ENCODE assay signal across 29 cellular contexts in genomic region chr2:228018311-228018710, GRCh38.
"Had no signal": no experiment of that assay in that cellular context is flagged by ENCODE, and none has a peak within 500 bp of the region (broad histone marks: within the 10 kb centered on the region; RNA-seq: fewer than 3 reads in every experiment).

No MANE protein-coding gene starts in this region.

- H3K36me3 ChIP-seq: adrenal gland, colonic mucosa, esophagus squamous epithelium, gastroesophageal sphincter had no signal

- H3K27me3 Mint-ChIP-seq: activated CD4-positive, alpha-beta memory T cell treated with anti-CD3 and anti-CD28 coated beads for 36 hours; activated CD4-positive, alpha-beta T cell treated with anti-CD3 and anti-CD28 coated beads for 36 hours; activated CD4-positive, alpha-beta T cell treated with anti-CD3 and anti-CD28 coated beads, Interleukin-2, amount 10 ng/mL, durations not matched to agents 24 days and 14 days; activated CD8-positive, alpha-beta memory T cell treated with anti-CD3 and anti-CD28 coated beads, Interleukin-2, amount 10 ng/mL, durations not matched to agents 7 days and 5 days; activated naive CD4-positive, alpha-beta T cell treated with anti-CD3 and anti-CD28 coated beads, Interleukin-2, amount 50 U/mL, for 24 hours; activated naive CD8-positive, alpha-beta T cell treated with anti-CD3 and anti-CD28 coated beads, Interleukin-2, amount 50 U/mL, for 24 hours had no signal

- H3K4me3 ChIP-seq: adrenal gland, body of pancreas, colonic mucosa, esophagus squamous epithelium, gastroesophageal sphincter had no signal

- H3K9me3 ChIP-seq: adrenal gland, body of pancreas, colonic mucosa, esophagus squamous epithelium had no signal

- ATAC-seq: activated CD4-positive, alpha-beta T cell treated with anti-CD3 and anti-CD28 coated beads for 36 hours; activated CD8-positive, alpha-beta memory T cell treated with anti-CD3 and anti-CD28 coated beads, Interleukin-2, amount 10 ng/mL, durations not matched to agents 7 days and 5 days; activated CD8-positive, alpha-beta T cell treated with anti-CD3 and anti-CD28 coated beads, Interleukin-2, amount 10 ng/mL, durations not matched to agents 7 days and 5 days; activated naive CD8-positive, alpha-beta T cell treated with anti-CD3 and anti-CD28 coated beads, Interleukin-2, amount 50 U/mL, for 24 hours; body of pancreas; gastroesophageal sphincter had no signal

- H3K4me3 Mint-ChIP-seq: activated CD4-positive, alpha-beta memory T cell treated with anti-CD3 and anti-CD28 coated beads for 36 hours; activated CD4-positive, alpha-beta T cell treated with anti-CD3 and anti-CD28 coated beads for 36 hours; activated CD4-positive, alpha-beta T cell treated with anti-CD3 and anti-CD28 coated beads, Interleukin-2, amount 10 ng/mL, durations not matched to agents 24 days and 14 days; activated CD8-positive, alpha-beta memory T cell treated with anti-CD3 and anti-CD28 coated beads, Interleukin-2, amount 10 ng/mL, durations not matched to agents 7 days and 5 days; activated CD8-positive, alpha-beta T cell treated with anti-CD3 and anti-CD28 coated beads, Interleukin-2, amount 10 ng/mL, durations not matched to agents 7 days and 5 days; activated naive CD4-positive, alpha-beta T cell treated with anti-CD3 and anti-CD28 coated beads for 36 hours; activated naive CD4-positive, alpha-beta T cell treated with anti-CD3 and anti-CD28 coated beads, Interleukin-2, amount 50 U/mL, for 24 hours; activated naive CD8-positive, alpha-beta T cell treated with anti-CD3 and anti-CD28 coated beads for 36 hours; activated naive CD8-positive, alpha-beta T cell treated with anti-CD3 and anti-CD28 coated beads, Interleukin-2, amount 50 U/mL, for 24 hours; activated T-helper 1 cell treated with anti-CD3 and anti-CD28 coated beads, Interleukin-12 subunit alpha, Interleukin-12 subunit beta, Interleukin-2, Interleukin-4 antibody, amounts not matched to agents 30 ng/mL and 10 ng/mL and 1 ng/mL, durations not matched to agents 14 hours and 24 hours and 36 hours had no signal

- H3K27ac ChIP-seq: adrenal gland, body of pancreas, colonic mucosa, epithelial cell of prostate, esophagus squamous epithelium, gastroesophageal sphincter had no signal

- H3K4me1 Mint-ChIP-seq: activated CD4-positive, alpha-beta T cell treated with anti-CD3 and anti-CD28 coated beads for 36 hours; activated CD4-positive, alpha-beta T cell treated with anti-CD3 and anti-CD28 coated beads, Interleukin-2, amount 10 ng/mL, durations not matched to agents 24 days and 14 days; activated CD8-positive, alpha-beta memory T cell treated with anti-CD3 and anti-CD28 coated beads, Interleukin-2, amount 10 ng/mL, durations not matched to agents 7 days and 5 days; activated naive CD4-positive, alpha-beta T cell treated with anti-CD3 and anti-CD28 coated beads, Interleukin-2, amount 50 U/mL, for 24 hours; activated naive CD8-positive, alpha-beta T cell treated with anti-CD3 and anti-CD28 coated beads for 36 hours; activated naive CD8-positive, alpha-beta T cell treated with anti-CD3 and anti-CD28 coated beads, Interleukin-2, amount 50 U/mL, for 24 hours had no signal

- H3K4me1 ChIP-seq: adrenal gland, body of pancreas, colonic mucosa, esophagus squamous epithelium, gastroesophageal sphincter had no signal

- H3K27me3 ChIP-seq: adrenal gland, body of pancreas, colonic mucosa, esophagus squamous epithelium, gastroesophageal sphincter had no signal

- H3K9me3 Mint-ChIP-seq: activated CD4-positive, alpha-beta memory T cell treated with anti-CD3 and anti-CD28 coated beads for 36 hours had no signal

- H3K36me3 Mint-ChIP-seq: activated CD4-positive, alpha-beta memory T cell treated with anti-CD3 and anti-CD28 coated beads for 36 hours; activated CD8-positive, alpha-beta memory T cell treated with anti-CD3 and anti-CD28 coated beads, Interleukin-2, amount 10 ng/mL, durations not matched to agents 7 days and 5 days; activated naive CD4-positive, alpha-beta T cell treated with anti-CD3 and anti-CD28 coated beads, Interleukin-2, amount 50 U/mL, for 24 hours; activated naive CD8-positive, alpha-beta T cell treated with anti-CD3 and anti-CD28 coated beads for 36 hours had no signal

- DNase-seq: activated CD4-positive, alpha-beta memory T cell treated with anti-CD3 and anti-CD28 coated beads for 36 hours; activated CD4-positive, alpha-beta T cell treated with anti-CD3 and anti-CD28 coated beads for 36 hours; activated CD4-positive, alpha-beta T cell treated with anti-CD3 and anti-CD28 coated beads, Interleukin-2, amount 10 ng/mL, durations not matched to agents 24 days and 14 days; activated CD4-positive, CD25-positive, alpha-beta regulatory T cell; activated CD4-positive, CD25-positive, alpha-beta regulatory T cell treated with anti-CD3 and anti-CD28 coated beads, Interleukin-2, amount 50 U/mL, for 72 hours; activated CD8-positive, alpha-beta memory T cell treated with anti-CD3 and anti-CD28 coated beads, Interleukin-2, amount 10 ng/mL, durations not matched to agents 7 days and 5 days; activated CD8-positive, alpha-beta memory T cell treated with anti-CD3 and anti-CD28 coated beads, Interleukin-2, amount 50 U/mL, for 4 hours; activated CD8-positive, alpha-beta T cell treated with anti-CD3 and anti-CD28 coated beads, Interleukin-2, amount 10 ng/mL, durations not matched to agents 7 days and 5 days; activated effector memory CD4-positive, alpha-beta T cell treated with anti-CD3 and anti-CD28 coated beads, Interleukin-2, amount 50 U/mL, for 16 hours; activated naive CD4-positive, alpha-beta T cell treated with anti-CD3 and anti-CD28 coated beads for 36 hours; activated naive CD8-positive, alpha-beta T cell treated with anti-CD3 and anti-CD28 coated beads for 36 hours; activated naive CD8-positive, alpha-beta T cell treated with anti-CD3 and anti-CD28 coated beads, Interleukin-2, amount 50 U/mL, for 24 hours; activated T-cell treated with anti-CD3 and anti-CD28 coated beads, Interleukin-2, amount 50 U/mL, for 1 hour; activated T-cell treated with anti-CD3 and anti-CD28 coated beads, Interleukin-2, amount 50 U/mL, for 48 hours; adrenal gland; aorta; body of pancreas; central memory CD4-positive, alpha-beta T cell; cerebellar nuclear complex; colonic mucosa; effector CD8-positive, alpha-beta T cell; esophagus squamous epithelium; foreskin melanocyte; T-helper 2 cell had no signal

- H3K27ac Mint-ChIP-seq: activated CD4-positive, alpha-beta memory T cell treated with anti-CD3 and anti-CD28 coated beads for 36 hours; activated CD4-positive, alpha-beta T cell treated with anti-CD3 and anti-CD28 coated beads for 36 hours; activated CD4-positive, alpha-beta T cell treated with anti-CD3 and anti-CD28 coated beads, Interleukin-2, amount 10 ng/mL, durations not matched to agents 24 days and 14 days; activated CD8-positive, alpha-beta memory T cell treated with anti-CD3 and anti-CD28 coated beads, Interleukin-2, amount 10 ng/mL, durations not matched to agents 7 days and 5 days; activated CD8-positive, alpha-beta T cell treated with anti-CD3 and anti-CD28 coated beads, Interleukin-2, amount 10 ng/mL, durations not matched to agents 7 days and 5 days; activated naive CD4-positive, alpha-beta T cell treated with anti-CD3 and anti-CD28 coated beads for 36 hours; activated naive CD4-positive, alpha-beta T cell treated with anti-CD3 and anti-CD28 coated beads, Interleukin-2, amount 50 U/mL, for 24 hours; activated naive CD8-positive, alpha-beta T cell treated with anti-CD3 and anti-CD28 coated beads for 36 hours; activated naive CD8-positive, alpha-beta T cell treated with anti-CD3 and anti-CD28 coated beads, Interleukin-2, amount 50 U/mL, for 24 hours; activated T-helper 1 cell treated with anti-CD3 and anti-CD28 coated beads, Interleukin-12 subunit alpha, Interleukin-12 subunit beta, Interleukin-2, Interleukin-4 antibody, amounts not matched to agents 30 ng/mL and 10 ng/mL and 1 ng/mL, durations not matched to agents 14 hours and 24 hours and 36 hours; activated T-helper 2 cell treated with anti-CD3 and anti-CD28 coated beads, Interferon-gamma antibody, Interleukin-2, Interleukin-4, amounts not matched to agents 10 μg/mL and 5 μg/mL and 100 μg/mL, durations not matched to agents 14 hours and 24 hours and 36 hours had no signal
